Comparison of ENCODE assay signal across 16 cellular contexts in genomic region chr6:127247114-127248096, GRCh38.
"Had no signal": no experiment of that assay in that cellular context is flagged by ENCODE, and none has a peak within 500 bp of the region (broad histone marks: within the 10 kb centered on the region; RNA-seq: fewer than 3 reads in every experiment).

No MANE protein-coding gene starts in this region.

- H3K4me2 ChIP-seq: hepatocyte had no signal

- H3K9me3 ChIP-seq: ascending aorta, colonic mucosa, gastrocnemius medialis, left lung, pancreas, upper lobe of left lung had no signal

- H3K4me3 ChIP-seq: ascending aorta, colonic mucosa, gastrocnemius medialis, hepatocyte, left lung, pancreas, upper lobe of left lung had no signal

- DNase-seq: activated naive CD4-positive, alpha-beta T cell treated with anti-CD3 and anti-CD28 coated beads for 36 hours; colonic mucosa; gastrocnemius medialis; kidney; left lung; mesenchymal stem cell; naive thymus-derived CD8-positive, alpha-beta T cell; pancreas; stimulated activated CD4-positive, alpha-beta T cell treated with anti-CD3 and anti-CD28 coated beads, Interleukin-1b, Interleukin-23, amount 100 ng/mL, for 48 hours; stimulated activated naive CD8-positive, alpha-beta T cell treated with anti-CD3 and anti-CD28 coated beads, Interleukin-15, amount 100 ng/mL, for 72 hours; T-helper 9 cell; upper lobe of left lung had no signal

- H3K79me2 ChIP-seq: hepatocyte had no signal

- H3K27me3 ChIP-seq: ascending aorta, colonic mucosa, gastrocnemius medialis, hepatocyte, left lung, pancreas, upper lobe of left lung had no signal

- H3K4me1 ChIP-seq: ascending aorta, colonic mucosa, gastrocnemius medialis, left lung, pancreas, upper lobe of left lung had no signal

- H3K36me3 ChIP-seq: ascending aorta, colonic mucosa, gastrocnemius medialis, left lung, pancreas, upper lobe of left lung had no signal

- H2AFZ ChIP-seq: hepatocyte had no signal

- FAIRE-seq: endometrium, kidney, pancreas had no signal

- ATAC-seq: esophagus mucosa; gastrocnemius medialis; left lung; naive thymus-derived CD8-positive, alpha-beta T cell; pancreas; stimulated activated naive CD8-positive, alpha-beta T cell treated with anti-CD3 and anti-CD28 coated beads, Interleukin-15, amount 100 ng/mL, for 72 hours had no signal

- H3K27ac ChIP-seq: ascending aorta, colonic mucosa, gastrocnemius medialis, hepatocyte, left lung, pancreas, upper lobe of left lung had no signal
